ENCODE assay signal across 2 cellular contexts in genomic region chr5:150440948-150441812, GRCh38.
TF ChIP-seq lines count a peak whose summit lies in the region.

No MANE protein-coding gene starts in this region.

TF ChIP-seq in SK-N-SH treated with all-trans-retinoic acid at 6 μM for 48 hours, 23 proteins besides CTCF, POLR2A, EP300 and RAD21 (continued from another document):
- TF ChIP-seq CSRNP3 (CRISPR knock-in tag; IDR thresholded peaks at IDR 0.05), result no peak

TF ChIP-seq in SK-N-SH, 30 proteins besides CTCF, POLR2A, EP300 and RAD21 (continued from another document):
- TF ChIP-seq GABPA (IDR thresholded peaks at IDR 0.05; ENCODE audit: low read depth) (no peak), ELF1 (IDR thresholded peaks at IDR 0.05) (no peak), SIN3A (IDR thresholded peaks at IDR 0.05; ENCODE audit: borderline replicate concordance, low read depth, low read length) (no peak), ZBTB33 (IDR thresholded peaks at IDR 0.05; ENCODE audit: borderline replicate concordance, low read depth) (no peak), MXI1 (IDR thresholded peaks at IDR 0.05; ENCODE audit: low read depth, low read length) (no peak), FOSL2 (IDR thresholded peaks at IDR 0.05; ENCODE audit: borderline replicate concordance, low read depth) (no peak), PBX3 (IDR thresholded peaks at IDR 0.05) (no peak)
- TF ChIP-seq, protein P1, sequence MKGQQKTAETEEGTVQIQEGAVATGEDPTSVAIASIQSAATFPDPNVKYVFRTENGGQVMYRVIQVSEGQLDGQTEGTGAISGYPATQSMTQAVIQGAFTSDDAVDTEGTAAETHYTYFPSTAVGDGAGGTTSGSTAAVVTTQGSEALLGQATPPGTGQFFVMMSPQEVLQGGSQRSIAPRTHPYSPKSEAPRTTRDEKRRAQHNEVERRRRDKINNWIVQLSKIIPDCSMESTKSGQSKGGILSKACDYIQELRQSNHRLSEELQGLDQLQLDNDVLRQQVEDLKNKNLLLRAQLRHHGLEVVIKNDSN (IDR thresholded peaks at IDR 0.05; ENCODE audit: borderline replicate concordance, low read depth), result no peak
